Comparison of ENCODE assay signal across 19 cellular contexts in the genomic region with DNA sequence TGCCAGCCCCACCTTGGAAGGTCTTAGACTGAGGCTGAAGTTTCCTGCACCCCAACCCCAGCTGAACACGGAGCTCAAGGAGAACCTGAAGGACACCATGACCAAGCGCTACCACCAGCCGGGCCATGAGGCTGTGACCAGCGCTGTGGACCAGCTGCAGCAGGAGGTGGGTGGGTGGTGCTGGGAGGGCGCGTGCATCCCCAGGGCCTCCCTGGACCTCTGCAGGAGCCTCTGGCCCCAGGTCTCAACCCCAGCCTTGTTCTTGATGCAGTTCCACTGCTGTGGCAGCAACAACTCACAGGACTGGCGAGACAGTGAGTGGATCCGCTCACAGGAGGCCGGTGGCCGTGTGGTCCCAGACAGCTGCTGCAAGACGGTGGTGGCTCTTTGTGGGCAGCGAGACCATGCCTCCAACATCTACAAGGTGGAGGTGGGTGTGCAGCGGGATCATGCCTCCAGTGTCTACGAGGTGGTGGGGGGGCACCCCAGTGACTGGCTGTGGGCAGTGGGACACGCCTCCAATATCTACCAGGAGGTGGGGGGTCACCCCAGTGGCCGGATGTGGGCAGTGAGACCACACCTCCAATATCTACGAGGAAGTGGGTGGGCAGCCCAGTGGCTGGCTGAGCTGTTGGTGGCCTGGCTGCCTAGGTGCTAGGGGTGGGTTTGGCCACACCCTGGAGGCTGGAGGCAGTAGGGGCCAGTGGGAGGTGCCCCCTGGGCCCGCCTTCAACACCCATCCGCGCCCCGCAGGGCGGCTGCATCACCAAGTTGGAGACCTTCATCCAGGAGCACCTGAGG. TPM values are rescaled to one million over a fixed set of nuclear protein-coding genes. Genes with fewer than 3 reads are reported as not detected.
A peak's percentile ranks its signal among the peaks of the same experiment; 100 is the strongest.
DNase-seq lines count a peak whose midpoint lies in the region; ATAC-seq and TF ChIP-seq lines count a peak whose summit lies in the region.
"Had no signal": no experiment of that assay in that cellular context is flagged by ENCODE, and none has a peak within 500 bp of the region (broad histone marks: within the 10 kb centered on the region; RNA-seq: fewer than 3 reads in every experiment).

No MANE protein-coding gene starts in this region.

- H2BK12ac ChIP-seq in neuronal stem cell (ENCODE audit: low read length) = no peak overlapping the region

- peak; percentile 24 for TF ChIP-seq POLR2A in GM19193 (IDR thresholded peaks at IDR 0.05; ENCODE audit: extremely low read depth, insufficient read depth, insufficient read length)
- no peak for TF ChIP-seq POLR2A in body of pancreas (IDR thresholded peaks at IDR 0.05)

- no peak overlapping the region for H2AFZ ChIP-seq in neuronal stem cell (ENCODE audit: low read length)
- H2AFZ ChIP-seq: parathyroid adenoma had no signal

- H3K4me3 ChIP-seq in body of pancreas (no peak overlapping the region), neuronal stem cell (ENCODE audit: low read length in 2 of 2) (no peak overlapping the region)
- H3K4me3 ChIP-seq: esophagus squamous epithelium, SJCRH30, tibial nerve had no signal

- peak overlapping the region; percentile 65 for H4K8ac ChIP-seq in neuronal stem cell (ENCODE audit: low read depth, low read length)

- H3K9ac ChIP-seq in neuronal stem cell (ENCODE audit: low read depth, low read length, poor library complexity) = peak overlapping the region; percentile 30
- H3K9ac ChIP-seq: parathyroid adenoma had no signal

- no peak overlapping the region for H3K18ac ChIP-seq in neuronal stem cell (ENCODE audit: low read length)

- intact Hi-C loops in body of pancreas (cut with DNase I) = no loop called here

- no peak overlapping the region for H4K91ac ChIP-seq in neuronal stem cell (ENCODE audit: low read depth, low read length, poor library complexity)

- H3K9me3 ChIP-seq in body of pancreas (no peaks in the 10 kb centered on the region), neuronal stem cell (replicated peaks in 1 of 2; ENCODE audit: control insufficient read depth in 2 of 2, insufficient read depth in 1 of 2, low read depth in 1 of 2, low read length in 2 of 2) (no peaks in the 10 kb centered on the region)
- H3K9me3 ChIP-seq: Caco-2, esophagus squamous epithelium, SJCRH30, tibial nerve had no signal

- H3K79me1 ChIP-seq in neuronal stem cell (ENCODE audit: low read depth, low read length) = peaks cover 42% of the 10 kb centered on the region

- no peak overlapping the region for H3K4ac ChIP-seq in neuronal stem cell (ENCODE audit: low read length)

- no peak overlapping the region for H2BK120ac ChIP-seq in neuronal stem cell (ENCODE audit: low read depth, low read length)

- no peak overlapping the region for H3K14ac ChIP-seq in neuronal stem cell (ENCODE audit: low read length)

- H3K27me3 ChIP-seq in body of pancreas (no peaks in the 10 kb centered on the region), neuronal stem cell (ENCODE audit: control insufficient read depth in 3 of 3, insufficient read depth in 3 of 3, low read depth in 1 of 3, low read length in 3 of 3) (no peaks in the 10 kb centered on the region)
- H3K27me3 ChIP-seq: SJCRH30, tibial nerve had no signal

- DNase-seq in NCI-H226 = peak; percentile 32
- DNase-seq in body of pancreas = no peak
- no peak for DNase-seq in neuronal stem cell (ENCODE audit: low spot score)
- no peak for DNase-seq in GM03348 (ENCODE audit: low spot score)
- DNase-seq in anterior cingulate cortex (lab: John Stamatoyannopoulos, UW) = no peak
- DNase-seq in activated CD4-positive, alpha-beta T cell treated with anti-CD3 and anti-CD28 coated beads for 4 hours = no peak
- DNase-seq: activated CD8-positive, alpha-beta memory T cell treated with anti-CD3 and anti-CD28 coated beads, Interleukin-2, amount 10 ng/mL, durations not matched to agents 7 days and 5 days; activated effector memory CD4-positive, alpha-beta T cell treated with anti-CD3 and anti-CD28 coated beads, Interleukin-2, amount 50 U/mL, for 16 hours; esophagus squamous epithelium; NCI-H1436 treated with DMSO at 0.1 percent for 48 hours; NCI-H2171; NCI-H69; SJCRH30; stimulated activated naive CD4-positive, alpha-beta T cell; T-helper 2 cell had no signal

- H3K36me3 ChIP-seq in body of pancreas (replicated peaks in 1 of 2; ENCODE audit: insufficient read depth in 1 of 2, low read depth in 2 of 2) (peaks cover 0 to 20% of the 10 kb centered on the region in 2 donors), neuronal stem cell (replicated peaks in 1 of 2; ENCODE audit: control insufficient read depth in 2 of 2, insufficient read depth in 2 of 2, low read length in 2 of 2) (peaks cover 48 to 62% of the 10 kb centered on the region in 2 donors)

- H3K27ac ChIP-seq in body of pancreas (peak overlapping the region; percentile 41 to 99 (median 98)), neuronal stem cell (replicated peaks; ENCODE audit: low read length) (no peak overlapping the region)
- H3K27ac ChIP-seq: parathyroid adenoma, SJCRH30 had no signal

- H2AK5ac ChIP-seq in neuronal stem cell (ENCODE audit: low read depth, low read length) = peak overlapping the region; percentile 35

- peak overlapping the region; percentile 13 for H2BK5ac ChIP-seq in neuronal stem cell (ENCODE audit: low read length)

- H3K4me1 ChIP-seq in body of pancreas (peaks cover 78% of the 10 kb centered on the region), neuronal stem cell (ENCODE audit: control insufficient read depth in 2 of 2, insufficient read depth in 1 of 2, low read depth in 1 of 2, low read length in 2 of 2) (peaks cover 13 to 17% of the 10 kb centered on the region in 2 donors)

- H3K4me2 ChIP-seq in neuronal stem cell (ENCODE audit: insufficient read depth, low read length, poor library complexity, severe bottlenecking) = no peak overlapping the region

- WGBS in body of pancreas, 2 donors = 82% methylated on average over 11 to 22 of the region's 22 CpGs
- WGBS in neuronal stem cell (ENCODE audit: extremely low coverage in 2 of 2, insufficient read length in 2 of 2, insufficient replicate concordance in 1 of 2), 2 donors = no CpG with 5 or more reads among the region's 22 CpGs

- no peak for TF ChIP-seq CTCF in body of pancreas (IDR thresholded peaks at IDR 0.05)

- peak overlapping the region; percentile 85 for H3K23ac ChIP-seq in neuronal stem cell (ENCODE audit: low read depth, low read length, poor library complexity)

- no peak overlapping the region for H2BK15ac ChIP-seq in neuronal stem cell (ENCODE audit: low read length)

- ATAC-seq in body of pancreas = no peak
- ATAC-seq: activated CD8-positive, alpha-beta memory T cell treated with anti-CD3 and anti-CD28 coated beads, Interleukin-2, amount 10 ng/mL, durations not matched to agents 7 days and 5 days had no signal

RNA-seq across cellular contexts. Expression of gene CD151, which starts 4.6 kb away (rescaled TPM):
- 100 to 1,000 TPM; 152 to 282 TPM for total RNA-seq in body of pancreas
- polyA plus RNA-seq in neuronal stem cell (2013, experiment 1 of 2) = 74.1 TPM
- polyA plus RNA-seq in neuronal stem cell (2013, experiment 2 of 2) = 74.3 TPM

RNA-seq across cellular contexts. Expression of gene POLR2L, which starts 4.9 kb away (rescaled TPM):
- total RNA-seq in body of pancreas = 10 to 100 TPM; 33.5 to 83.4 TPM
- polyA plus RNA-seq in neuronal stem cell (2013, experiment 1 of 2) = 129 TPM
- polyA plus RNA-seq in neuronal stem cell (2013, experiment 2 of 2) = 129 TPM

RNA-seq across cellular contexts. Expression of gene TSPAN4, which starts 5.3 kb away (rescaled TPM):
- 10 to 100 TPM; 44.9 to 87.7 TPM for total RNA-seq in body of pancreas
- 39.4 TPM for polyA plus RNA-seq in neuronal stem cell (2013, experiment 1 of 2)
- 35.6 TPM for polyA plus RNA-seq in neuronal stem cell (2013, experiment 2 of 2)

RNA-seq across cellular contexts. Expression of gene CRACR2B, which starts 9.7 kb away (rescaled TPM):
- total RNA-seq in body of pancreas = 100 to 1,000 TPM; 134 to 368 TPM
- polyA plus RNA-seq in neuronal stem cell (2013, experiment 1 of 2) = 12.4 TPM
- polyA plus RNA-seq in neuronal stem cell (2013, experiment 2 of 2) = 11.8 TPM

RNA-seq across cellular contexts. Expression of gene PNPLA2, which starts 18.7 kb away (rescaled TPM):
- total RNA-seq in body of pancreas = 100 to 1,000 TPM in 1 of 2 donors, 10 to 100 TPM in 1; 72.1 to 351 TPM
- 34.4 TPM for polyA plus RNA-seq in neuronal stem cell (2013, experiment 1 of 2)
- 33.9 TPM for polyA plus RNA-seq in neuronal stem cell (2013, experiment 2 of 2)
